Comparison of ENCODE assay signal across 11 cellular contexts in the genomic region with DNA sequence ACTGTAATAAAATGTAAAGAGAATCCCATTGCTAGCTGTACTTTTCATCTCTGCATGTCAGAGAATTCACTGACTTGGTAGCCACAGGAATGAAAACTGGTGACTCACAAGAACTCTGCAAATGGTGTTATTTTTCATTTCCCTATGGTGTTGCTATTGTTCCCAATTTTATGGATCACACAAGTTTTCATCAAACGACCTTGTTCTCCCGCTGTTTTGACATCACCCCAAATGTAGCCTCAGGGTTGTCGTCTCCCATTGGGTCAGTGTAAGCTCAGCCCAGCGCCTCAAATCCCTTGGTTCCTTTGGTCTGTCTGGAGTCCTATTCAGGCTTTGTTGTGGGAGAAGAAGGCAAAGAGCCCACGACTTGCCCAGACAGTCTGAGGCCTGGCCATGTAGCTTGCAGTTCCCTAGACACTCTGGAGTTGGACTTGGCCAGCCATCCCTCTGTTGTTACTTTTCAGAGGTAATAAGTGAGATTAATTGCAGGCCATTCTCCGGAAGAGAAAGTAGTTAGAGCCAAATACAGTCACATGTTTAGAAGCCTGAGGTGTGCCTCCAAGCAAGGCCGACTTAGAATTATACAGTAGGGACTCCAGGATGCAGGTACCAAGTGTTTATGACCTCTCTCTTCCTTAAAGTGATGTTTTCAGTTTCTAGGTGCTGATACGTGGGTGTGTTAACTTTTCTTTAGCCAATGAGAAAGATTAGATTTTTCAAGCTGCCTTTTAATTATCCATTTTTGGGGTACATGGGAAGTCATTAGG.
A peak's percentile ranks its signal among the peaks of the same experiment; 100 is the strongest.
DNase-seq lines count a peak whose midpoint lies in the region; ATAC-seq and TF ChIP-seq lines count a peak whose summit lies in the region.
"Had no signal": no experiment of that assay in that cellular context is flagged by ENCODE, and none has a peak within 500 bp of the region (broad histone marks: within the 10 kb centered on the region; RNA-seq: fewer than 3 reads in every experiment).

No MANE protein-coding gene starts in this region.

- peaks cover 5% of the 10 kb centered on the region for H3K4me1 Mint-ChIP-seq in activated T-helper 17 cell treated with anti-CD3 and anti-CD28 coated beads, Interleukin-2, amount 50 U/mL, for 72 hours

- H3K79me2 ChIP-seq in PC-3 (ENCODE audit: low read length) = no peaks in the 10 kb centered on the region

- ATAC-seq in PC-3 (peak; percentile 80), GM18909 (IDR thresholded peaks at IDR 0.05; ENCODE audit: poor library complexity, unreplicated experiment) (no peak)
- ATAC-seq in activated T-helper 17 cell treated with anti-CD3 and anti-CD28 coated beads, Interleukin-2, amount 50 U/mL, for 72 hours (replicated peaks) = no peak
- ATAC-seq: GM12878 had no signal

- H3K4me3 Mint-ChIP-seq in activated T-helper 17 cell treated with anti-CD3 and anti-CD28 coated beads, Interleukin-2, amount 50 U/mL, for 72 hours = no peak overlapping the region
- H3K4me3 Mint-ChIP-seq: B cell had no signal

- H3K36me3 ChIP-seq in PC-3 (ENCODE audit: low read depth, low read length) (peaks cover 15% of the 10 kb centered on the region), esophagus squamous epithelium (peaks cover 0 to 25% (median 0%) of the 10 kb centered on the region in 3 donors), muscle layer of duodenum (ENCODE audit: control insufficient read depth in 1 of 2, insufficient read depth in 2 of 2, low read length in 2 of 2) (peaks cover 0 to 14% of the 10 kb centered on the region in 2 donors)

- BruUV-seq in PC-3 (replicated peaks; lab: Mats Ljungman, UMichigan) = no TSS peak

- H3K4me2 ChIP-seq in PC-3 (ENCODE audit: low read length) = peak overlapping the region; percentile 66

- H3K4me1 ChIP-seq in PC-3 (ENCODE audit: insufficient read depth, low read length) (peaks cover 52% of the 10 kb centered on the region), esophagus squamous epithelium (peaks cover 0 to 52% (median 9%) of the 10 kb centered on the region in 3 donors), muscle layer of duodenum (ENCODE audit: control insufficient read depth in 1 of 2, insufficient read depth in 2 of 2, low read length in 2 of 2) (peaks cover 28 to 31% of the 10 kb centered on the region in 2 donors)

- DNase-seq in AG08395 (ENCODE audit: low spot score) (peak; percentile 76), PC-3 (peak; percentile 81), esophagus squamous epithelium (lab: John Stamatoyannopoulos, UW) (no peak), NCI-H2171 (lab: John Stamatoyannopoulos, UW) (no peak), iPS-NIHi7 (ENCODE audit: extremely low spot score) (no peak)
- DNase-seq: T-helper 1 cell had no signal

- peak overlapping the region; percentile 97 for H3K27ac ChIP-seq in PC-3 (ENCODE audit: low read length)
- peak overlapping the region in 3 of 4 donors; percentile 45 to 68 (median 55) for H3K27ac ChIP-seq in esophagus squamous epithelium
- peak overlapping the region; percentile 56 for H3K27ac ChIP-seq in muscle layer of duodenum (ENCODE audit: low read length)

- no peaks in the 10 kb centered on the region for H3K9me3 Mint-ChIP-seq in activated T-helper 17 cell treated with anti-CD3 and anti-CD28 coated beads, Interleukin-2, amount 50 U/mL, for 72 hours

- H3K9me3 ChIP-seq in PC-3 (ENCODE audit: low read length) (no peaks in the 10 kb centered on the region), esophagus squamous epithelium (no peaks in the 10 kb centered on the region), muscle layer of duodenum (ENCODE audit: control insufficient read depth in 1 of 2, low read length in 2 of 2) (no peaks in the 10 kb centered on the region)

- no peaks in the 10 kb centered on the region for H4K20me1 ChIP-seq in PC-3 (ENCODE audit: low read length)

- 67 to 69% methylated on average over 4 to 7 of the region's 8 CpGs for WGBS in esophagus squamous epithelium, 2 donors

- peak overlapping the region; percentile 40 for H2AFZ ChIP-seq in PC-3 (ENCODE audit: low read length)

- no peak overlapping the region; the same call in 1 of the 2 replicates for H3K4me3 ChIP-seq in PC-3 (ENCODE audit: low read length)
- no peak overlapping the region for H3K4me3 ChIP-seq in esophagus squamous epithelium
- no peak overlapping the region for H3K4me3 ChIP-seq in muscle layer of duodenum (ENCODE audit: low read depth in 1 of 2, low read length in 2 of 2)
- H3K4me3 ChIP-seq: GM12878 had no signal

- peaks cover 12% of the 10 kb centered on the region for H3F3A ChIP-seq in PC-3 (ENCODE audit: low read length, unreplicated experiment)

- H3K36me3 Mint-ChIP-seq in activated T-helper 17 cell treated with anti-CD3 and anti-CD28 coated beads, Interleukin-2, amount 50 U/mL, for 72 hours (ENCODE audit: low read depth) = peaks cover 51% of the 10 kb centered on the region

- no peak overlapping the region for H3K27ac Mint-ChIP-seq in activated T-helper 17 cell treated with anti-CD3 and anti-CD28 coated beads, Interleukin-2, amount 50 U/mL, for 72 hours
- H3K27ac Mint-ChIP-seq: B cell had no signal

- no peaks in the 10 kb centered on the region for H3K27me3 Mint-ChIP-seq in activated T-helper 17 cell treated with anti-CD3 and anti-CD28 coated beads, Interleukin-2, amount 50 U/mL, for 72 hours
- H3K27me3 Mint-ChIP-seq: B cell had no signal

- intact Hi-C loops in PC-3 (cut with micrococcal nuclease) = loop anchor here (1.0 to 2.0 kb wide), 4 partner anchors 10 to 111 kb away; no protein-coding TSS in a partner anchor
- intact Hi-C loops in esophagus squamous epithelium (cut with DNase I) = no loop called here

- H3K9ac ChIP-seq in PC-3 (ENCODE audit: low read length) = peak overlapping the region; percentile 74

- H3K9me2 ChIP-seq in PC-3 (replicated peaks; ENCODE audit: low read length) = no peaks in the 10 kb centered on the region

- POLR2A ChIA-PET in PC-3 (lab: Charles Lee; ENCODE audit: unreplicated experiment) = interaction anchor here (0.6 to 1.0 kb wide), 2 partner anchors 9 to 10 kb away, joined by 3 to 5 read pairs; no protein-coding TSS in a partner anchor

- H3K27me3 ChIP-seq in PC-3 (ENCODE audit: low read length) (no peaks in the 10 kb centered on the region), esophagus squamous epithelium (no peaks in the 10 kb centered on the region), muscle layer of duodenum (ENCODE audit: low read depth, low read length) (no peaks in the 10 kb centered on the region)

- TF ChIP-seq CTCF in PC-3 (conservative IDR thresholded peaks at IDR 0.05; ENCODE audit: low read depth, low read length) = no peak
- TF ChIP-seq CTCF in esophagus squamous epithelium (IDR thresholded peaks at IDR 0.05) = no peak

- TF ChIP-seq POLR2A in esophagus squamous epithelium (IDR thresholded peaks at IDR 0.05) = no peak

- CTCF ChIA-PET in PC-3 (lab: Charles Lee) = interaction anchor here (0.5 to 2.0 kb wide), 8 partner anchors 9 to 1558 kb away, joined by 3 to 17 read pairs (median 6); no protein-coding TSS in a partner anchor

Comparison
In these comparisons a context has a peak if more than half of its experiments do, and no peak if none do; other contexts are left out.
1. DNase-seq: peak in AG08395 (single experiment) and PC-3 (single experiment); none in esophagus squamous epithelium (single experiment), NCI-H2171 (single experiment) and iPS-NIHi7 (single experiment).
2. Peak in every context shown above with its lines, with median percentiles within 50 percentile points of each other: H3K27ac ChIP-seq.